Comparison of ENCODE assay signal across 19 cellular contexts in genomic region chr2:212022966-212023365, GRCh38.
DNase-seq lines count a peak whose midpoint lies in the region; ATAC-seq, FAIRE-seq and TF ChIP-seq lines count a peak whose summit lies in the region.
"Had no signal": no experiment of that assay in that cellular context is flagged by ENCODE, and none has a peak within 500 bp of the region (broad histone marks: within the 10 kb centered on the region; RNA-seq: fewer than 3 reads in every experiment).

No MANE protein-coding gene starts in this region.

- peak overlapping the region in 1 of 2 experiments; percentile 80; a peak in 2 of 4 replicates for H3K27ac ChIP-seq in SK-N-SH (ENCODE audit: low read depth in 2 of 2, low read length in 1 of 2)
- no peak overlapping the region for H3K27ac ChIP-seq in astrocyte (ENCODE audit: low read depth, low read length)
- H3K27ac ChIP-seq: C4-2B, KMS-11 had no signal

- H3K9me3 ChIP-seq in SK-N-SH = no peaks in the 10 kb centered on the region
- no peaks in the 10 kb centered on the region for H3K9me3 ChIP-seq in astrocyte (ENCODE audit: insufficient read depth, low read depth, low read length)
- H3K9me3 ChIP-seq: Caco-2 had no signal

- peaks cover 0 to 8% of the 10 kb centered on the region in 2 experiments; a peak in 1 of 4 replicates for H3K4me1 ChIP-seq in SK-N-SH (ENCODE audit: control insufficient read depth in 1 of 2, insufficient read depth in 2 of 2, low read depth in 1 of 2, low read length in 1 of 2)
- H3K4me1 ChIP-seq in astrocyte (ENCODE audit: insufficient read depth, low read length) = no peaks in the 10 kb centered on the region
- H3K4me1 ChIP-seq: Caco-2 had no signal

- H3K4me1 Mint-ChIP-seq in HFFc6 (ENCODE audit: low read depth) = peaks cover 30% of the 10 kb centered on the region
- H3K4me1 Mint-ChIP-seq in astrocyte (ENCODE audit: low read depth, unreplicated experiment) = peaks cover 6% of the 10 kb centered on the region
- H3K4me1 Mint-ChIP-seq: H9 had no signal

- H3K36me3 ChIP-seq in SK-N-SH (replicated peaks in 1 of 2; ENCODE audit: control insufficient read depth in 1 of 2, insufficient read depth in 2 of 2, low read length in 1 of 2) (no peaks in the 10 kb centered on the region), astrocyte (ENCODE audit: insufficient read depth, low read length) (no peaks in the 10 kb centered on the region)

- peaks cover 4% of the 10 kb centered on the region; the same call in 1 of the 2 replicates for H3K36me3 Mint-ChIP-seq in HFFc6 (ENCODE audit: low read depth)
- no peaks in the 10 kb centered on the region for H3K36me3 Mint-ChIP-seq in astrocyte (ENCODE audit: low read depth, unreplicated experiment)

- ATAC-seq in HG02642 (IDR thresholded peaks at IDR 0.05; ENCODE audit: poor library complexity, unreplicated experiment) (no peak), GM19328 (IDR thresholded peaks at IDR 0.05; ENCODE audit: unreplicated experiment) (no peak), HG03280 (IDR thresholded peaks at IDR 0.05; ENCODE audit: unreplicated experiment) (no peak)

- TF ChIP-seq EP300 in SK-N-SH (IDR thresholded peaks at IDR 0.05; ENCODE audit: borderline replicate concordance in 1 of 2, low read depth in 1 of 2, low read length in 1 of 2) = no peak

- CTCF ChIA-PET in SK-N-SH (lab: Yijun Ruan, JAX) = interaction anchor here (1.6 kb wide), 1 partner anchor 9 kb away, joined by 3 read pairs; no protein-coding TSS in a partner anchor

- POLR2A ChIA-PET in SK-N-SH (lab: Yijun Ruan, JAX) = no interaction called here

- peaks cover 30% of the 10 kb centered on the region for H3F3A ChIP-seq in SK-N-SH (replicated peaks; ENCODE audit: insufficient read depth)

- H3K9me3 Mint-ChIP-seq in HFFc6 = 0 out of 2 replicates have a peak, but pooled peaks cover 3% of the 10 kb centered on the region
- H3K9me3 Mint-ChIP-seq in astrocyte (ENCODE audit: unreplicated experiment) = peaks cover 2% of the 10 kb centered on the region
- H3K9me3 Mint-ChIP-seq: H9 had no signal

- H3K79me2 ChIP-seq in SK-N-SH (ENCODE audit: insufficient read depth) = no peaks in the 10 kb centered on the region
- H3K79me2 ChIP-seq in astrocyte (ENCODE audit: insufficient read depth, low read length) = no peaks in the 10 kb centered on the region

- no peak for TF ChIP-seq RAD21 in SK-N-SH (IDR thresholded peaks at IDR 0.05; ENCODE audit: low read length)

- H3K4me3 Mint-ChIP-seq in HFFc6 (no peak overlapping the region), astrocyte (ENCODE audit: unreplicated experiment) (no peak overlapping the region)
- H3K4me3 Mint-ChIP-seq: CD4-positive, alpha-beta T cell; H9 had no signal

- H4K20me1 ChIP-seq in SK-N-SH (ENCODE audit: insufficient read depth) (no peaks in the 10 kb centered on the region), astrocyte (ENCODE audit: insufficient read depth, low read length) (no peaks in the 10 kb centered on the region)

- H3K4me2 ChIP-seq in SK-N-SH = peak overlapping the region; percentile 11; the same call in 1 of the 2 replicates
- H3K4me2 ChIP-seq in astrocyte (ENCODE audit: low read length) = no peak overlapping the region
- H3K4me2 ChIP-seq: KMS-11 had no signal

- H2AFZ ChIP-seq in SK-N-SH (ENCODE audit: low read depth) (no peak overlapping the region), astrocyte (ENCODE audit: low read depth, low read length) (no peak overlapping the region)

- WGBS in SK-N-SH (ENCODE audit: low lambda C conversion rate) = 52% methylated on average over 1 of the region's 1 CpG

- H3K4me3 ChIP-seq in SK-N-SH (ENCODE audit: low read depth in 2 of 2, low read length in 1 of 2) (no peak overlapping the region), astrocyte (ENCODE audit: insufficient read depth, low read depth, low read length) (no peak overlapping the region)

- H3K9me2 ChIP-seq in SK-N-SH = no peaks in the 10 kb centered on the region

- no peak for FAIRE-seq in astrocyte (lab: Jason Lieb, UNC)
- FAIRE-seq: A204.1, D721Med, GM12892, GM18507, H1 had no signal

- no peaks in the 10 kb centered on the region for H3K27me3 Mint-ChIP-seq in HFFc6 (ENCODE audit: insufficient read depth)
- no peaks in the 10 kb centered on the region for H3K27me3 Mint-ChIP-seq in astrocyte (ENCODE audit: low read depth, unreplicated experiment)
- H3K27me3 Mint-ChIP-seq: CD4-positive, alpha-beta T cell had no signal

- TF ChIP-seq CTCF in HFFc6 (IDR thresholded peaks at IDR 0.05) (no peak), SK-N-SH (IDR thresholded peaks at IDR 0.05) (no peak), astrocyte (IDR thresholded peaks at IDR 0.05; ENCODE audit: insufficient read depth, low read depth, low read length) (no peak)

- DNase-seq in HFFc6 (peak; percentile 28), SK-N-SH (no peak), astrocyte (ENCODE audit: low read depth) (peak; percentile 9), cerebellar cortex (ENCODE audit: low spot score) (no peak)
- DNase-seq: AML-193; Caco-2; CD4-positive, alpha-beta T cell; GDM1; H9 had no signal

- H3K27me3 ChIP-seq in SK-N-SH (ENCODE audit: insufficient read depth) (no peaks in the 10 kb centered on the region), astrocyte (ENCODE audit: insufficient read depth, low read length) (no peaks in the 10 kb centered on the region)

- H3K27ac Mint-ChIP-seq in HFFc6 (no peak overlapping the region), astrocyte (ENCODE audit: unreplicated experiment) (no peak overlapping the region)
- H3K27ac Mint-ChIP-seq: CD4-positive, alpha-beta T cell had no signal

- H3K9ac ChIP-seq in SK-N-SH (no peak overlapping the region), astrocyte (ENCODE audit: low read length) (no peak overlapping the region)
- H3K9ac ChIP-seq: KMS-11 had no signal

TF ChIP-seq in SK-N-SH, 30 proteins besides CTCF, POLR2A, EP300 and RAD21:
- TF ChIP-seq TCF12 (IDR thresholded peaks at IDR 0.05) (0 out of 2 replicates have a peak, but pooled peaks have one; percentile 11), TEAD4 (IDR thresholded peaks at IDR 0.05; ENCODE audit: borderline replicate concordance, insufficient read depth) (no peak), EZH2phosphoT487 (IDR thresholded peaks at IDR 0.05; ENCODE audit: borderline replicate concordance, low read depth) (no peak)

Comparison
In these comparisons a context has a peak if more than half of its experiments do, and no peak if none do; other contexts are left out.
1. DNase-seq: peak in HFFc6 (single experiment) and astrocyte (single experiment); none in SK-N-SH (single experiment) and cerebellar cortex (single experiment).